ENCODE assay signal across 18 cellular contexts in genomic region chr12:45214071-45214470, GRCh38. TPM values are rescaled to one million over a fixed set of nuclear protein-coding genes. Genes with fewer than 3 reads are reported as not detected.
DNase-seq lines count a peak whose midpoint lies in the region; ATAC-seq lines count a peak whose summit lies in the region.
"Had no signal": no experiment of that assay in that cellular context is flagged by ENCODE, and none has a peak within 500 bp of the region (broad histone marks: within the 10 kb centered on the region; RNA-seq: fewer than 3 reads in every experiment).

No MANE protein-coding gene starts in this region.

- H3K4me2 ChIP-seq in skeletal muscle satellite cell (ENCODE audit: low read length): peak overlapping the region; percentile 90

- H3K4me1 ChIP-seq in skeletal muscle satellite cell (ENCODE audit: control insufficient read depth, insufficient read depth, low read length): peaks cover 8% of the 10 kb centered on the region
- H3K4me1 ChIP-seq: ascending aorta, colonic mucosa had no signal

- no peak for DNase-seq in T-helper 2 cell treated with Interferon-gamma antibody and Interleukin-4, amounts not matched to agents 5 μg/mL and 100 μg/mL, for 36 hours (ENCODE audit: low spot score)
- DNase-seq in T-helper 2 cell: no peak
- peak; percentile 10 for DNase-seq in NCI-H69 (lab: John Stamatoyannopoulos, UW)
- no peak for DNase-seq in HuH-7.5 (ENCODE audit: low spot score)
- no peak for DNase-seq in nucleus accumbens (lab: John Stamatoyannopoulos, UW)
- DNase-seq: colonic mucosa; glutamatergic neuron; Karpas-422; midbrain; posterior cingulate gyrus; spleen; stimulated activated naive CD8-positive, alpha-beta T cell treated with anti-CD3 and anti-CD28 coated beads, Interleukin-15, amount 100 ng/mL, for 72 hours; T1000 had no signal

- no peak overlapping the region for H3K27ac Mint-ChIP-seq in T-helper 2 cell treated with Interferon-gamma antibody and Interleukin-4, amounts not matched to agents 5 μg/mL and 100 μg/mL, for 36 hours
- H3K27ac Mint-ChIP-seq in dendritic cell treated with granulocyte-macrophage colony-stimulating factor and Interleukin-4, amounts not matched to agents 40 ng/mL and 50 ng/mL, for 4 days: peak overlapping the region; percentile 90

- H3K4me3 ChIP-seq in skeletal muscle satellite cell (ENCODE audit: low read length): no peak overlapping the region
- H3K4me3 ChIP-seq: colonic mucosa had no signal

- no peak for ATAC-seq in GM19455 (IDR thresholded peaks at IDR 0.05; ENCODE audit: unreplicated experiment)
- ATAC-seq: esophagus mucosa; stimulated activated naive CD8-positive, alpha-beta T cell treated with anti-CD3 and anti-CD28 coated beads, Interleukin-15, amount 100 ng/mL, for 72 hours had no signal

- no peaks in the 10 kb centered on the region for H3K36me3 ChIP-seq in skeletal muscle satellite cell (ENCODE audit: insufficient read depth, low read length)
- H3K36me3 ChIP-seq: ascending aorta, colonic mucosa, spleen had no signal

- H3K4me1 Mint-ChIP-seq in T-helper 2 cell treated with Interferon-gamma antibody and Interleukin-4, amounts not matched to agents 5 μg/mL and 100 μg/mL, for 36 hours (ENCODE audit: low read depth): peaks cover 30% of the 10 kb centered on the region
- peaks cover 42% of the 10 kb centered on the region for H3K4me1 Mint-ChIP-seq in dendritic cell treated with granulocyte-macrophage colony-stimulating factor and Interleukin-4, amounts not matched to agents 40 ng/mL and 50 ng/mL, for 4 days (ENCODE audit: low read depth)

- H3K9me3 ChIP-seq in skeletal muscle satellite cell (replicated peaks; ENCODE audit: low read length): no peaks in the 10 kb centered on the region
- H3K9me3 ChIP-seq: ascending aorta, colonic mucosa, spleen had no signal

- H3K4me3 Mint-ChIP-seq in T-helper 2 cell treated with Interferon-gamma antibody and Interleukin-4, amounts not matched to agents 5 μg/mL and 100 μg/mL, for 36 hours: peak overlapping the region; percentile 22
- no peak overlapping the region for H3K4me3 Mint-ChIP-seq in dendritic cell treated with granulocyte-macrophage colony-stimulating factor and Interleukin-4, amounts not matched to agents 40 ng/mL and 50 ng/mL, for 4 days

- H3K9me3 Mint-ChIP-seq in T-helper 2 cell treated with Interferon-gamma antibody and Interleukin-4, amounts not matched to agents 5 μg/mL and 100 μg/mL, for 36 hours: no peaks in the 10 kb centered on the region
- H3K9me3 Mint-ChIP-seq in dendritic cell treated with granulocyte-macrophage colony-stimulating factor and Interleukin-4, amounts not matched to agents 40 ng/mL and 50 ng/mL, for 4 days: no peaks in the 10 kb centered on the region
- H3K9me3 Mint-ChIP-seq: stimulated activated naive CD8-positive, alpha-beta T cell treated with anti-CD3 and anti-CD28 coated beads, Interleukin-15, amount 100 ng/mL, for 72 hours had no signal

- intact Hi-C loops in dendritic cell treated with granulocyte-macrophage colony-stimulating factor and Interleukin-4, amounts not matched to agents 40 ng/mL and 50 ng/mL, for 4 days (cut with micrococcal nuclease): loop anchor here (10.0 kb wide), 1 partner anchor 511 kb away; the partner anchor contains the start of gene ARID2

- no peak overlapping the region for H3K9ac ChIP-seq in skeletal muscle satellite cell (ENCODE audit: low read depth, low read length)

- no peaks in the 10 kb centered on the region for H3K36me3 Mint-ChIP-seq in T-helper 2 cell treated with Interferon-gamma antibody and Interleukin-4, amounts not matched to agents 5 μg/mL and 100 μg/mL, for 36 hours (ENCODE audit: low read depth)
- H3K36me3 Mint-ChIP-seq in dendritic cell treated with granulocyte-macrophage colony-stimulating factor and Interleukin-4, amounts not matched to agents 40 ng/mL and 50 ng/mL, for 4 days (ENCODE audit: low read depth): peaks cover 24% of the 10 kb centered on the region

- no peaks in the 10 kb centered on the region for H3K27me3 ChIP-seq in skeletal muscle satellite cell (ENCODE audit: control insufficient read depth, insufficient read depth, low read length)
- H3K27me3 ChIP-seq: ascending aorta, colonic mucosa, spleen had no signal

- no peaks in the 10 kb centered on the region for H3K27me3 Mint-ChIP-seq in T-helper 2 cell treated with Interferon-gamma antibody and Interleukin-4, amounts not matched to agents 5 μg/mL and 100 μg/mL, for 36 hours (ENCODE audit: low read depth)
- H3K27me3 Mint-ChIP-seq in dendritic cell treated with granulocyte-macrophage colony-stimulating factor and Interleukin-4, amounts not matched to agents 40 ng/mL and 50 ng/mL, for 4 days: no peaks in the 10 kb centered on the region
- H3K27me3 Mint-ChIP-seq: stimulated activated naive CD8-positive, alpha-beta T cell treated with anti-CD3 and anti-CD28 coated beads, Interleukin-15, amount 100 ng/mL, for 72 hours had no signal

RNA-seq across cellular contexts. Expression of gene ANO6, which starts 1.8 kb away (rescaled TPM):
- 28.9 and 35.2 TPM in 2 replicates for total RNA-seq in skeletal muscle satellite cell (2012; rRNA removed)
